In genomic region chr5:13350754-13351153, GRCh38 we compare ENCODE assay signal across 19 cellular contexts.
"Had no signal": no experiment of that assay in that cellular context is flagged by ENCODE, and none has a peak within 500 bp of the region (broad histone marks: within the 10 kb centered on the region; RNA-seq: fewer than 3 reads in every experiment).

No MANE protein-coding gene starts in this region.

- H3K9me3 ChIP-seq: thoracic aorta had no signal

- H3K4me3 ChIP-seq: lung, skin epidermis, thoracic aorta had no signal

- H3K9ac ChIP-seq: parathyroid adenoma had no signal

- H2AFZ ChIP-seq: parathyroid adenoma had no signal

- DNase-seq: activated CD4-positive, alpha-beta T cell treated with anti-CD3 and anti-CD28 coated beads for 48 hours; activated naive CD4-positive, alpha-beta T cell treated with anti-CD3 and anti-CD28 coated beads, Interleukin-2, amount 10 ng/mL, durations not matched to agents 7 days and 5 days; effector memory CD4-positive, alpha-beta T cell; hypothalamus; left colon; midbrain; naive thymus-derived CD4-positive, alpha-beta T cell; retina; stimulated activated CD4-positive, alpha-beta T cell treated with anti-CD3 and anti-CD28 coated beads, Interleukin-4, amount 100 ng/mL, for 4 hours; stimulated activated naive CD8-positive, alpha-beta T cell treated with anti-CD3 and anti-CD28 coated beads, Interleukin-15, amount 100 ng/mL, for 72 hours had no signal

- FAIRE-seq: urothelium cell line had no signal

- H3K27ac Mint-ChIP-seq: activated naive CD4-positive, alpha-beta T cell treated with anti-CD3 and anti-CD28 coated beads, Interleukin-2, amount 10 ng/mL, durations not matched to agents 7 days and 5 days; activated T-helper 17 cell treated with anti-CD3 and anti-CD28 coated beads, Interleukin-2, amount 50 U/mL, for 72 hours; brain; naive thymus-derived CD4-positive, alpha-beta T cell; stimulated activated naive CD8-positive, alpha-beta T cell treated with anti-CD3 and anti-CD28 coated beads, Interleukin-15, amount 100 ng/mL, for 72 hours; WTC11 had no signal

- ATAC-seq: activated T-helper 17 cell treated with anti-CD3 and anti-CD28 coated beads, Interleukin-2, amount 50 U/mL, for 72 hours; left colon; naive thymus-derived CD4-positive, alpha-beta T cell; stimulated activated naive CD8-positive, alpha-beta T cell treated with anti-CD3 and anti-CD28 coated beads, Interleukin-15, amount 100 ng/mL, for 72 hours; WTC11 had no signal

- H3K27ac ChIP-seq: epithelial cell of prostate, parathyroid adenoma, skin epidermis, thoracic aorta had no signal

- H3K36me3 ChIP-seq: thoracic aorta had no signal

- H3K9me3 Mint-ChIP-seq: brain had no signal

- H3K79me2 ChIP-seq: parathyroid adenoma had no signal

- H3K27me3 Mint-ChIP-seq: activated naive CD4-positive, alpha-beta T cell treated with anti-CD3 and anti-CD28 coated beads, Interleukin-2, amount 10 ng/mL, durations not matched to agents 7 days and 5 days; activated T-helper 17 cell treated with anti-CD3 and anti-CD28 coated beads, Interleukin-2, amount 50 U/mL, for 72 hours; brain; naive thymus-derived CD4-positive, alpha-beta T cell; stimulated activated naive CD8-positive, alpha-beta T cell treated with anti-CD3 and anti-CD28 coated beads, Interleukin-15, amount 100 ng/mL, for 72 hours had no signal

- H3K4me1 ChIP-seq: parathyroid adenoma had no signal

- H3K4me1 Mint-ChIP-seq: activated naive CD4-positive, alpha-beta T cell treated with anti-CD3 and anti-CD28 coated beads, Interleukin-2, amount 10 ng/mL, durations not matched to agents 7 days and 5 days; activated T-helper 17 cell treated with anti-CD3 and anti-CD28 coated beads, Interleukin-2, amount 50 U/mL, for 72 hours; brain; naive thymus-derived CD4-positive, alpha-beta T cell; stimulated activated naive CD8-positive, alpha-beta T cell treated with anti-CD3 and anti-CD28 coated beads, Interleukin-15, amount 100 ng/mL, for 72 hours; WTC11 had no signal

- H3K4me3 Mint-ChIP-seq: activated naive CD4-positive, alpha-beta T cell treated with anti-CD3 and anti-CD28 coated beads, Interleukin-2, amount 10 ng/mL, durations not matched to agents 7 days and 5 days; activated T-helper 17 cell treated with anti-CD3 and anti-CD28 coated beads, Interleukin-2, amount 50 U/mL, for 72 hours; brain; naive thymus-derived CD4-positive, alpha-beta T cell; stimulated activated naive CD8-positive, alpha-beta T cell treated with anti-CD3 and anti-CD28 coated beads, Interleukin-15, amount 100 ng/mL, for 72 hours; WTC11 had no signal

- H3K36me3 Mint-ChIP-seq: activated naive CD4-positive, alpha-beta T cell treated with anti-CD3 and anti-CD28 coated beads, Interleukin-2, amount 10 ng/mL, durations not matched to agents 7 days and 5 days; brain; naive thymus-derived CD4-positive, alpha-beta T cell; WTC11 had no signal
